Comparison of ENCODE assay signal across 1 cellular context in genomic region chr17:75507712-75508111, GRCh38.
A peak's percentile ranks its signal among the peaks of the same experiment; 100 is the strongest.
TF ChIP-seq lines count a peak whose summit lies in the region.

No MANE protein-coding gene starts in this region.

TF ChIP-seq in HepG2, 621 proteins besides CTCF, POLR2A, EP300 and RAD21:
- peak; percentile 25 for TF ChIP-seq XRCC5 (optimal IDR thresholded peaks at IDR 0.05; ENCODE audit: low read length)
- TF ChIP-seq JUN (CRISPR knock-in tag; IDR thresholded peaks at IDR 0.05): no peak
- 0 out of 2 replicates have a peak, but pooled peaks have one; percentile 5 for TF ChIP-seq ZNF687 (CRISPR knock-in tag; IDR thresholded peaks at IDR 0.05)
- peak; percentile 47 for TF ChIP-seq HNRNPLL (IDR thresholded peaks at IDR 0.05; ENCODE audit: low read depth, low read length, poor library complexity, severe bottlenecking)
- peak; percentile 34 for TF ChIP-seq HNRNPK (IDR thresholded peaks at IDR 0.05; ENCODE audit: low read depth, low read length, poor library complexity, severe bottlenecking)
- peak; percentile 73 for TF ChIP-seq PAXIP1 (CRISPR knock-in tag; conservative IDR thresholded peaks at IDR 0.05)
- no peak for TF ChIP-seq CBX2 (IDR thresholded peaks at IDR 0.05; ENCODE audit: low read depth, low read length)
- TF ChIP-seq CBX2 (CRISPR knock-in tag; IDR thresholded peaks at IDR 0.05; ENCODE audit: low read depth): no peak
- TF ChIP-seq PATZ1 (CRISPR knock-in tag; IDR thresholded peaks at IDR 0.05): peak; percentile 87
- peak; percentile 21 for TF ChIP-seq RBM39 (IDR thresholded peaks at IDR 0.05; ENCODE audit: low read depth, low read length, poor library complexity, severe bottlenecking)
- no peak for TF ChIP-seq HOXA7 (CRISPR knock-in tag; IDR thresholded peaks at IDR 0.05)
- TF ChIP-seq SOX6 (IDR thresholded peaks at IDR 0.05): no peak
- peak; percentile 19; the same call in 1 of the 2 replicates for TF ChIP-seq SOX6 (CRISPR knock-in tag; IDR thresholded peaks at IDR 0.05)
- TF ChIP-seq ZNF704 (CRISPR knock-in tag; IDR thresholded peaks at IDR 0.05; ENCODE audit: borderline replicate concordance): no peak
- peak; percentile 99 for TF ChIP-seq SRSF1 (optimal IDR thresholded peaks at IDR 0.05; ENCODE audit: low read depth, low read length)
- TF ChIP-seq PCBP1 (IDR thresholded peaks at IDR 0.05; ENCODE audit: borderline replicate concordance, low read depth, low read length): 0 out of 2 replicates have a peak, but pooled peaks have one; percentile 70
- TF ChIP-seq TFAP4 (IDR thresholded peaks at IDR 0.05; ENCODE audit: borderline replicate concordance, low read depth): peak; percentile 65
